In the genomic region with DNA sequence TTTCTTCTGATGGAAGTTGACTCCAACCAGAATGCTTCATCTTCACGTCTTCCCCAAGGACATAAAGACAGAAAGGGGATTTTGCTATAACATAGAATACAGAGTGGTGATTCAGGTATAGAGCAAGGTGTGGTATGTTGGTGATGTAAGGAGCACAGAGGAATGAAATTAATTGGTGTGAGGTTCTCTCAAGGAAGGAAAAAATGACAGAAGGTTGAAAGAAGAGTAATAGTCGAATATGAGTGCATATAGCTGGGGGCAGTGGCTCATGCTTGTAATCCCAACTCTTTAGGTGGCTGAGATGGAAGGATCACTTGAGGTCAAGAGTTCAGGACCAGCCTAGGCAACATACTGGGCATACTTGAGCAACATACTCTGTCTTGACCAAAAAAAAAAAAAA, we compare ENCODE assay signal across 14 cellular contexts. TPM values are rescaled to one million over a fixed set of nuclear protein-coding genes. Genes with fewer than 3 reads are reported as not detected.
DNase-seq lines count a peak whose midpoint lies in the region; ATAC-seq and TF ChIP-seq lines count a peak whose summit lies in the region.
"Had no signal": no experiment of that assay in that cellular context is flagged by ENCODE, and none has a peak within 500 bp of the region (broad histone marks: within the 10 kb centered on the region; RNA-seq: fewer than 3 reads in every experiment).

No MANE protein-coding gene starts in this region.

- no peaks in the 10 kb centered on the region for H3K9me3 Mint-ChIP-seq in activated T-cell treated with anti-CD3 and anti-CD28 coated beads, Interleukin-2, amount 50 U/mL, for 72 hours
- no peaks in the 10 kb centered on the region for H3K9me3 Mint-ChIP-seq in mesothelial cell of epicardium
- no peaks in the 10 kb centered on the region for H3K9me3 Mint-ChIP-seq in stimulated activated naive CD8-positive, alpha-beta T cell treated with anti-CD3 and anti-CD28 coated beads, Interleukin-15, amount 100 ng/mL, for 72 hours
- H3K9me3 Mint-ChIP-seq: CD4-positive, alpha-beta T cell; GM23338 had no signal

- no peak overlapping the region for H3K27ac Mint-ChIP-seq in activated T-cell treated with anti-CD3 and anti-CD28 coated beads, Interleukin-2, amount 50 U/mL, for 72 hours
- peak overlapping the region; percentile 21 for H3K27ac Mint-ChIP-seq in mesothelial cell of epicardium
- H3K27ac Mint-ChIP-seq in stimulated activated naive CD8-positive, alpha-beta T cell treated with anti-CD3 and anti-CD28 coated beads, Interleukin-15, amount 100 ng/mL, for 72 hours = peak overlapping the region in 1 of 2 donors; percentile 27
- H3K27ac Mint-ChIP-seq: B cell; CD4-positive, alpha-beta T cell; GM23338 had no signal

- peak; percentile 67 to 87 for ATAC-seq in activated T-cell treated with anti-CD3 and anti-CD28 coated beads, Interleukin-2, amount 50 U/mL, for 72 hours (replicated peaks in 1 of 2)
- ATAC-seq in stimulated activated naive CD8-positive, alpha-beta T cell treated with anti-CD3 and anti-CD28 coated beads, Interleukin-15, amount 100 ng/mL, for 72 hours = peak; percentile 60

- DNase-seq in activated T-cell treated with anti-CD3 and anti-CD28 coated beads, Interleukin-2, amount 50 U/mL, for 72 hours = no peak
- DNase-seq in activated T-cell treated with anti-CD3 and anti-CD28 coated beads for 4 hours (no peak), MV-4-11 (lab: John Stamatoyannopoulos, UW) (peak; percentile 5), mesothelial cell of epicardium (ENCODE audit: low spot score in 2 of 2, unreplicated experiment in 2 of 2) (no peak), NCI-H187 treated with DMSO at 0.1 percent for 48 hours (lab: John Stamatoyannopoulos, UW) (no peak), NCI-H1694 treated with DMSO at 0.1 percent for 48 hours (lab: John Stamatoyannopoulos, UW) (no peak)
- no peak for DNase-seq in stimulated activated naive CD8-positive, alpha-beta T cell treated with anti-CD3 and anti-CD28 coated beads, Interleukin-15, amount 100 ng/mL, for 72 hours
- DNase-seq: C1 segment of cervical spinal cord; CD4-positive, alpha-beta T cell; DMS79; EL; H7 had no signal

- no peak for TF ChIP-seq CTCF in mesothelial cell of epicardium (IDR thresholded peaks at IDR 0.05; ENCODE audit: unreplicated experiment)

- H3K27me3 Mint-ChIP-seq in activated T-cell treated with anti-CD3 and anti-CD28 coated beads, Interleukin-2, amount 50 U/mL, for 72 hours (ENCODE audit: low read depth) = no peaks in the 10 kb centered on the region
- no peaks in the 10 kb centered on the region for H3K27me3 Mint-ChIP-seq in mesothelial cell of epicardium (ENCODE audit: low read depth)
- no peaks in the 10 kb centered on the region for H3K27me3 Mint-ChIP-seq in stimulated activated naive CD8-positive, alpha-beta T cell treated with anti-CD3 and anti-CD28 coated beads, Interleukin-15, amount 100 ng/mL, for 72 hours
- H3K27me3 Mint-ChIP-seq: B cell; CD4-positive, alpha-beta T cell had no signal

- H3K4me1 Mint-ChIP-seq in activated T-cell treated with anti-CD3 and anti-CD28 coated beads, Interleukin-2, amount 50 U/mL, for 72 hours (ENCODE audit: low read depth) = peaks cover 29% of the 10 kb centered on the region
- H3K4me1 Mint-ChIP-seq in mesothelial cell of epicardium = peaks cover 9% of the 10 kb centered on the region
- peaks cover 46% of the 10 kb centered on the region for H3K4me1 Mint-ChIP-seq in stimulated activated naive CD8-positive, alpha-beta T cell treated with anti-CD3 and anti-CD28 coated beads, Interleukin-15, amount 100 ng/mL, for 72 hours

- H3K4me3 Mint-ChIP-seq in activated T-cell treated with anti-CD3 and anti-CD28 coated beads, Interleukin-2, amount 50 U/mL, for 72 hours = no peak overlapping the region
- no peak overlapping the region for H3K4me3 Mint-ChIP-seq in mesothelial cell of epicardium
- H3K4me3 Mint-ChIP-seq in stimulated activated naive CD8-positive, alpha-beta T cell treated with anti-CD3 and anti-CD28 coated beads, Interleukin-15, amount 100 ng/mL, for 72 hours = no peak overlapping the region
- H3K4me3 Mint-ChIP-seq: B cell; CD4-positive, alpha-beta T cell; GM23338 had no signal

- H3K36me3 Mint-ChIP-seq in activated T-cell treated with anti-CD3 and anti-CD28 coated beads, Interleukin-2, amount 50 U/mL, for 72 hours (ENCODE audit: insufficient read depth in 2 of 2) = peaks cover 3 to 4% of the 10 kb centered on the region in 2 donors
- peaks cover 7% of the 10 kb centered on the region for H3K36me3 Mint-ChIP-seq in mesothelial cell of epicardium

RNA-seq across cellular contexts. Expression of a gene that starts 20.1 kb away (rescaled TPM):
- 10 to 100 TPM; 16.8 to 19.5 TPM for total RNA-seq in activated T-cell treated with anti-CD3 and anti-CD28 coated beads, Interleukin-2, amount 50 U/mL, for 72 hours
- total RNA-seq in mesothelial cell of epicardium = 36.5 to 39.6 TPM (median 37.8 TPM) in 3 replicates
